Comparison of ENCODE assay signal across 23 cellular contexts in the genomic region with DNA sequence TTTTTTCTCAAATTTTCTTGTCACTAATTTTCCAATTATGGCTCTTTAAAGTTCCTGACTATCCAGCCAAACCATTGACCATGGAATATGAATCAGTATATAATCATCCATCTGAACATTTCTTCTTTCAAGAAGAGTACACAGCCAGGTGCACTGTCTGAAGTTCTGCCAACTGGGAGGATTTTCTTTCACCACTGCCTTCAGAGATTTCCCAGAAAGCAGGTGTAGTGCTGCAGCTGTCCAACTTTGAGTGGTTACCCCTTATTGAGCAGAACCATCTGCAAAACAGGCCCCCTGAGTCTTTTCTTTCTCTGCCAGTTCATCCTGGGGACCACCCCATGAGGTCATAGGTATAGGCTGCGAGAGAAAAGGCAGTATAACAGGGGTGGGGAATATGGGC.
"Had no signal": no experiment of that assay in that cellular context is flagged by ENCODE, and none has a peak within 500 bp of the region (broad histone marks: within the 10 kb centered on the region; RNA-seq: fewer than 3 reads in every experiment).

No MANE protein-coding gene starts in this region.

- DNase-seq: hippocampal formation; left colon; left ventricle myocardium superior; mesendoderm; naive thymus-derived CD4-positive, alpha-beta T cell; nephron progenitor cell; psoas muscle; retina; right lobe of liver; stimulated activated CD4-positive, alpha-beta T cell treated with anti-CD3 and anti-CD28 coated beads, Interleukin-15, amount 100 ng/mL, for 24 hours; stimulated activated CD4-positive, alpha-beta T cell treated with anti-CD3 and anti-CD28 coated beads, Interleukin-2, amount 100 ng/mL, for 24 hours; stimulated activated CD4-positive, alpha-beta T cell treated with anti-CD3 and anti-CD28 coated beads, Interleukin-4, amount 100 ng/mL, for 4 hours; stimulated activated naive B cell treated with anti-CD40 and anti-IgM and Interleukin-4, amounts not matched to agents 10 μg/mL and 1 μg/mL and 100 μg/mL, for 72 hours; stimulated activated naive CD8-positive, alpha-beta T cell treated with anti-CD3 and anti-CD28 coated beads, Interleukin-15, amount 100 ng/mL, for 72 hours; substantia nigra; transverse colon had no signal

- H3K9me3 ChIP-seq: heart left ventricle, psoas muscle, right lobe of liver, thoracic aorta, transverse colon had no signal

- H3K79me2 ChIP-seq: parathyroid adenoma had no signal

- H3K9me3 Mint-ChIP-seq: nephron progenitor cell had no signal

- ATAC-seq: foreskin keratinocyte; heart left ventricle; left colon; left ventricle myocardium superior; naive thymus-derived CD4-positive, alpha-beta T cell; psoas muscle; right lobe of liver; stimulated activated naive B cell treated with anti-CD40 and anti-IgM and Interleukin-4, amounts not matched to agents 10 μg/mL and 1 μg/mL and 100 μg/mL, for 72 hours; stimulated activated naive CD8-positive, alpha-beta T cell treated with anti-CD3 and anti-CD28 coated beads, Interleukin-15, amount 100 ng/mL, for 72 hours had no signal

- H3K27ac ChIP-seq: foreskin keratinocyte, heart left ventricle, parathyroid adenoma, psoas muscle, right lobe of liver, spleen, thoracic aorta, transverse colon had no signal

- H3K27me3 ChIP-seq: foreskin keratinocyte, heart left ventricle, right lobe of liver, spleen, transverse colon had no signal

- H3K4me1 Mint-ChIP-seq: naive thymus-derived CD4-positive, alpha-beta T cell; stimulated activated naive B cell treated with anti-CD40 and anti-IgM and Interleukin-4, amounts not matched to agents 10 μg/mL and 1 μg/mL and 100 μg/mL, for 72 hours; stimulated activated naive CD8-positive, alpha-beta T cell treated with anti-CD3 and anti-CD28 coated beads, Interleukin-15, amount 100 ng/mL, for 72 hours had no signal

- H2AFZ ChIP-seq: parathyroid adenoma had no signal

- H3K36me3 ChIP-seq: heart left ventricle, right lobe of liver, spleen, thoracic aorta, transverse colon had no signal

- H3K4me3 Mint-ChIP-seq: dendritic cell treated with granulocyte-macrophage colony-stimulating factor and Interleukin-4, amounts not matched to agents 40 ng/mL and 50 ng/mL, for 4 days; naive thymus-derived CD4-positive, alpha-beta T cell; nephron progenitor cell; stimulated activated naive B cell treated with anti-CD40 and anti-IgM and Interleukin-4, amounts not matched to agents 10 μg/mL and 1 μg/mL and 100 μg/mL, for 72 hours; stimulated activated naive CD8-positive, alpha-beta T cell treated with anti-CD3 and anti-CD28 coated beads, Interleukin-15, amount 100 ng/mL, for 72 hours had no signal

- H3K4me3 ChIP-seq: heart left ventricle, lung, psoas muscle, right lobe of liver, spleen, thoracic aorta, transverse colon had no signal

- H3K27me3 Mint-ChIP-seq: dendritic cell treated with granulocyte-macrophage colony-stimulating factor and Interleukin-4, amounts not matched to agents 40 ng/mL and 50 ng/mL, for 4 days; naive thymus-derived CD4-positive, alpha-beta T cell; stimulated activated naive B cell treated with anti-CD40 and anti-IgM and Interleukin-4, amounts not matched to agents 10 μg/mL and 1 μg/mL and 100 μg/mL, for 72 hours; stimulated activated naive CD8-positive, alpha-beta T cell treated with anti-CD3 and anti-CD28 coated beads, Interleukin-15, amount 100 ng/mL, for 72 hours had no signal

- H3K27ac Mint-ChIP-seq: dendritic cell treated with granulocyte-macrophage colony-stimulating factor and Interleukin-4, amounts not matched to agents 40 ng/mL and 50 ng/mL, for 4 days; naive thymus-derived CD4-positive, alpha-beta T cell; nephron progenitor cell; stimulated activated naive B cell treated with anti-CD40 and anti-IgM and Interleukin-4, amounts not matched to agents 10 μg/mL and 1 μg/mL and 100 μg/mL, for 72 hours; stimulated activated naive CD8-positive, alpha-beta T cell treated with anti-CD3 and anti-CD28 coated beads, Interleukin-15, amount 100 ng/mL, for 72 hours had no signal

- H3K4me1 ChIP-seq: heart left ventricle, parathyroid adenoma, psoas muscle, right lobe of liver, spleen, transverse colon had no signal

- H3K36me3 Mint-ChIP-seq: naive thymus-derived CD4-positive, alpha-beta T cell; stimulated activated naive B cell treated with anti-CD40 and anti-IgM and Interleukin-4, amounts not matched to agents 10 μg/mL and 1 μg/mL and 100 μg/mL, for 72 hours had no signal

- H3K9ac ChIP-seq: parathyroid adenoma had no signal
